25 cellular contexts compared by ENCODE assay signal in the genomic region with DNA sequence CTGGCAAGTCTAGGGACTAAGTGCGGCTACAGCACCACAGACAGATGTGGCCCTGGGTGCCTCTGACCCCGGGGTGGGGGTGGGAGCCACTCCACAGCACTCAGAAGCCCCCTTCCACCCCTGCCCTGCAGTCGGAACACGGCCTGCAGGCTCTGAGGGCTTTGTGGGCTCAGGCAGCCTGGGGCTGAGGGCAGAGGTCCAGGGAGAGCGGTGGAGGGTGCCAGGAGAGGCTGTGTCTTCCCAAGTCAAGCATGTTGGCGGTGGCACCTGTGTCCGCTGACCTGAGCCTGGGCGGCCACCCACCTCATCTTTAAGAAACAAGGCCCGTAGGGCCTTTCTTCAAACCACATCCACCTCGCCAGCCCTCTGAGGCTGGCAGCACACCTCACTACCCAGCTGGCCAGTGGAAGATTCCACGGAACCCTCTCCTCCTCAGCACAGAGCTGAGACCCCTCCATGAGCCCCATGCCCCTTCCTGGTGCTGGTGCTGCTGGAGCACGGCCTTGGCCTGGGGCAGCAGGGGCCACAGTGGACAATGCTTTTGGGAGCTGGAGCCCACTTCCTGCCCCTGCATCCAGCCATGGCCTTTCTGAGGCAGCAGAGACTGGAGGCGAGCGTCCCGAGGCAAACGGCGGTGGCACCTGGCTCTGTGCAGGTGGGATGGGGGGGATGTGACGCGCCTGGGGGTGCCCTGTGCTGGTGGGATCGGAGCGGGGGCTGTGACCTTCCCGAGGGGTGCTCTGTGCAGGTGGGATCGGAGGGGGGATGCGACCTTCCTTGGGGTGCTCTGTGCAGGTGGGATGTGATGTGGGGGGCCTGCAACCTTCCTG.
DNase-seq lines count a peak whose midpoint lies in the region; ATAC-seq and TF ChIP-seq lines count a peak whose summit lies in the region.
"Had no signal": no experiment of that assay in that cellular context is flagged by ENCODE, and none has a peak within 500 bp of the region (broad histone marks: within the 10 kb centered on the region; RNA-seq: fewer than 3 reads in every experiment).

No MANE protein-coding gene starts in this region.

- H3K27me3 ChIP-seq in CD4-positive, alpha-beta memory T cell (ENCODE audit: insufficient read depth, low read length) = no peaks in the 10 kb centered on the region
- H3K27me3 ChIP-seq in neutrophil = no peaks in the 10 kb centered on the region
- H3K27me3 ChIP-seq: brain microvascular endothelial cell, SJSA1, tibial artery had no signal

- peaks cover 29% of the 10 kb centered on the region for H3K4me1 ChIP-seq in CD4-positive, alpha-beta memory T cell (ENCODE audit: insufficient read depth, low read length)
- peaks cover 50 to 56% of the 10 kb centered on the region in 2 experiments for H3K4me1 ChIP-seq in neutrophil (ENCODE audit: control insufficient read depth in 1 of 2, insufficient read depth in 1 of 2, low read depth in 1 of 2, low read length in 1 of 2)
- H3K4me1 ChIP-seq: HAP-1, SJSA1 had no signal

- no peaks in the 10 kb centered on the region for H3K27me3 Mint-ChIP-seq in activated T-cell treated with anti-CD3 and anti-CD28 coated beads, Interleukin-2, amount 50 U/mL, for 24 hours
- no peaks in the 10 kb centered on the region for H3K27me3 Mint-ChIP-seq in CD4-positive, alpha-beta memory T cell
- no peaks in the 10 kb centered on the region for H3K27me3 Mint-ChIP-seq in central memory CD8-positive, alpha-beta T cell
- H3K27me3 Mint-ChIP-seq in Calu3 (ENCODE audit: unreplicated experiment) = no peaks in the 10 kb centered on the region
- no peaks in the 10 kb centered on the region for H3K27me3 Mint-ChIP-seq in activated CD8-positive, alpha-beta memory T cell treated with anti-CD3 and anti-CD28 coated beads, Interleukin-2, amount 10 ng/mL, durations not matched to agents 7 days and 5 days
- H3K27me3 Mint-ChIP-seq: T-cell had no signal

- POLR2A ChIA-PET in CD4-positive, alpha-beta memory T cell (lab: Charles Lee; ENCODE audit: partially characterized antibody) = interaction anchor here (1.1 kb wide), 1 partner anchor 30 kb away, joined by 3 read pairs; no protein-coding TSS in a partner anchor

- no peaks in the 10 kb centered on the region for H3K9me3 ChIP-seq in CD4-positive, alpha-beta memory T cell (ENCODE audit: control insufficient read depth in 1 of 2, low read length in 2 of 2)
- no peaks in the 10 kb centered on the region for H3K9me3 ChIP-seq in neutrophil
- H3K9me3 ChIP-seq: A549, HAP-1, SJSA1, tibial artery had no signal

- H3K27ac Mint-ChIP-seq in activated T-cell treated with anti-CD3 and anti-CD28 coated beads, Interleukin-2, amount 50 U/mL, for 24 hours = peak overlapping the region; percentile 76
- H3K27ac Mint-ChIP-seq in CD4-positive, alpha-beta memory T cell = peak overlapping the region in 4 of 7 donors; percentile 46 to 81 (median 60)
- H3K27ac Mint-ChIP-seq in central memory CD8-positive, alpha-beta T cell (ENCODE audit: low read depth) = peak overlapping the region; percentile 82
- no peak overlapping the region for H3K27ac Mint-ChIP-seq in Calu3 (ENCODE audit: unreplicated experiment)
- no peak overlapping the region for H3K27ac Mint-ChIP-seq in activated CD8-positive, alpha-beta memory T cell treated with anti-CD3 and anti-CD28 coated beads, Interleukin-2, amount 10 ng/mL, durations not matched to agents 7 days and 5 days

- H3K27ac ChIP-seq in CD4-positive, alpha-beta memory T cell (ENCODE audit: low read depth, low read length) = no peak overlapping the region
- H3K27ac ChIP-seq in neutrophil = peak overlapping the region; percentile 8
- H3K27ac ChIP-seq: brain microvascular endothelial cell, KMS-11, SJSA1, tibial artery had no signal

- DNase-seq in activated T-cell treated with anti-CD3 and anti-CD28 coated beads, Interleukin-2, amount 50 U/mL, for 24 hours = no peak
- no peak for DNase-seq in activated T-cell treated with anti-CD3 and anti-CD28 coated beads, Interleukin-2, amount 50 U/mL, for 1 hour
- DNase-seq in CD4-positive, alpha-beta memory T cell = peak in 1 of 5 donors; percentile 40
- no peak for DNase-seq in central memory CD8-positive, alpha-beta T cell (ENCODE audit: low spot score in 2 of 2)
- DNase-seq in Calu3 = no peak
- no peak for DNase-seq in activated CD8-positive, alpha-beta memory T cell treated with anti-CD3 and anti-CD28 coated beads, Interleukin-2, amount 10 ng/mL, durations not matched to agents 7 days and 5 days
- no peak for DNase-seq in iPS-NIHi11 (ENCODE audit: low spot score)
- DNase-seq: activated CD4-positive, alpha-beta T cell treated with anti-CD3 and anti-CD28 coated beads for 1 hour; activated naive CD4-positive, alpha-beta T cell; activated T-cell treated with anti-CD3 and anti-CD28 coated beads, Interleukin-2, amount 50 U/mL, for 72 hours; AML-193; amniotic stem cell; brain microvascular endothelial cell; glutamatergic neuron; NCI-H1417; NCI-H2029 treated with DMSO at 0.1 percent for 48 hours; NCI-H226; NCI-H748 treated with DMSO at 0.1 percent for 48 hours; T-cell; tibial artery had no signal

- no peak for ATAC-seq in central memory CD8-positive, alpha-beta T cell (replicated peaks; ENCODE audit: extremely low read depth, poor library complexity, severe bottlenecking)
- no peak for ATAC-seq in activated CD8-positive, alpha-beta memory T cell treated with anti-CD3 and anti-CD28 coated beads, Interleukin-2, amount 10 ng/mL, durations not matched to agents 7 days and 5 days
- ATAC-seq: A549; activated T-cell treated with anti-CD3 and anti-CD28 coated beads, Interleukin-2, amount 50 U/mL, for 72 hours had no signal

- TF ChIP-seq CTCF in neutrophil (IDR thresholded peaks at IDR 0.05) (no peak), Calu3 (IDR thresholded peaks at IDR 0.05; ENCODE audit: unreplicated experiment) (no peak)

- intact Hi-C loops in CD4-positive, alpha-beta memory T cell (cut with micrococcal nuclease) = no loop called here
- intact Hi-C loops in Calu3 (cut with micrococcal nuclease; ENCODE audit: unreplicated experiment) = no loop called here

- H3K4me1 Mint-ChIP-seq in activated T-cell treated with anti-CD3 and anti-CD28 coated beads, Interleukin-2, amount 50 U/mL, for 24 hours (ENCODE audit: low read depth) = peaks cover 48% of the 10 kb centered on the region
- peaks cover 25 to 51% (median 33%) of the 10 kb centered on the region in 4 donors for H3K4me1 Mint-ChIP-seq in CD4-positive, alpha-beta memory T cell
- peaks cover 40% of the 10 kb centered on the region for H3K4me1 Mint-ChIP-seq in central memory CD8-positive, alpha-beta T cell
- H3K4me1 Mint-ChIP-seq in Calu3 (ENCODE audit: low read depth, unreplicated experiment) = peaks cover 20% of the 10 kb centered on the region
- peaks cover 36% of the 10 kb centered on the region for H3K4me1 Mint-ChIP-seq in activated CD8-positive, alpha-beta memory T cell treated with anti-CD3 and anti-CD28 coated beads, Interleukin-2, amount 10 ng/mL, durations not matched to agents 7 days and 5 days

- no peaks in the 10 kb centered on the region for H3K9me3 Mint-ChIP-seq in activated T-cell treated with anti-CD3 and anti-CD28 coated beads, Interleukin-2, amount 50 U/mL, for 24 hours
- no peaks in the 10 kb centered on the region for H3K9me3 Mint-ChIP-seq in CD4-positive, alpha-beta memory T cell
- no peaks in the 10 kb centered on the region for H3K9me3 Mint-ChIP-seq in central memory CD8-positive, alpha-beta T cell
- no peaks in the 10 kb centered on the region for H3K9me3 Mint-ChIP-seq in Calu3 (ENCODE audit: low read depth, unreplicated experiment)
- no peaks in the 10 kb centered on the region for H3K9me3 Mint-ChIP-seq in activated CD8-positive, alpha-beta memory T cell treated with anti-CD3 and anti-CD28 coated beads, Interleukin-2, amount 10 ng/mL, durations not matched to agents 7 days and 5 days (ENCODE audit: low read depth)
- H3K9me3 Mint-ChIP-seq: activated T-cell treated with anti-CD3 and anti-CD28 coated beads, Interleukin-2, amount 50 U/mL, for 72 hours; T-cell had no signal

- H3K4me3 Mint-ChIP-seq in activated T-cell treated with anti-CD3 and anti-CD28 coated beads, Interleukin-2, amount 50 U/mL, for 24 hours = no peak overlapping the region
- no peak overlapping the region for H3K4me3 Mint-ChIP-seq in CD4-positive, alpha-beta memory T cell
- no peak overlapping the region for H3K4me3 Mint-ChIP-seq in central memory CD8-positive, alpha-beta T cell
- no peak overlapping the region for H3K4me3 Mint-ChIP-seq in Calu3 (ENCODE audit: low read depth, unreplicated experiment)
- no peak overlapping the region for H3K4me3 Mint-ChIP-seq in activated CD8-positive, alpha-beta memory T cell treated with anti-CD3 and anti-CD28 coated beads, Interleukin-2, amount 10 ng/mL, durations not matched to agents 7 days and 5 days
- H3K4me3 Mint-ChIP-seq: activated T-cell treated with anti-CD3 and anti-CD28 coated beads, Interleukin-2, amount 50 U/mL, for 72 hours had no signal

- BruUV-seq in Calu3 (replicated peaks; lab: Mats Ljungman, UMichigan) = no TSS peak

- no peak overlapping the region for H3K4me3 ChIP-seq in CD4-positive, alpha-beta memory T cell (ENCODE audit: low read length in 2 of 2)
- H3K4me3 ChIP-seq in neutrophil (ENCODE audit: low read depth in 1 of 2, low read length in 1 of 2) = no peak overlapping the region
- H3K4me3 ChIP-seq: A549, HAP-1, SJSA1, tibial artery had no signal

- peaks cover 17% of the 10 kb centered on the region for H3K36me3 ChIP-seq in CD4-positive, alpha-beta memory T cell (ENCODE audit: insufficient read depth, low read length)
- H3K36me3 ChIP-seq in neutrophil = peaks cover 35% of the 10 kb centered on the region

- CTCF ChIA-PET in CD4-positive, alpha-beta memory T cell (lab: Charles Lee; ENCODE audit: partially characterized antibody) = interaction anchor here (0.7 to 1.5 kb wide), 2 partner anchors 23 to 108 kb away, joined by 3 to 5 read pairs; no protein-coding TSS in a partner anchor
- CTCF ChIA-PET in Calu3 (lab: Charles Lee) = interaction anchor here (0.7 kb wide), 1 partner anchor 515 kb away, joined by 3 read pairs; no protein-coding TSS in a partner anchor
- CTCF ChIA-PET in activated CD8-positive, alpha-beta memory T cell treated with anti-CD3 and anti-CD28 coated beads, Interleukin-2, amount 10 ng/mL, durations not matched to agents 7 days and 5 days (lab: Charles Lee) = interaction anchor here (1.8 kb wide), 1 partner anchor 13 kb away, joined by 6 read pairs; no protein-coding TSS in a partner anchor

- peaks cover 56% of the 10 kb centered on the region for H3K36me3 Mint-ChIP-seq in activated T-cell treated with anti-CD3 and anti-CD28 coated beads, Interleukin-2, amount 50 U/mL, for 24 hours (ENCODE audit: low read depth)
- H3K36me3 Mint-ChIP-seq in CD4-positive, alpha-beta memory T cell = peaks cover 0 to 24% of the 10 kb centered on the region in 2 donors
- peaks cover 22% of the 10 kb centered on the region for H3K36me3 Mint-ChIP-seq in central memory CD8-positive, alpha-beta T cell (ENCODE audit: insufficient read depth)
- H3K36me3 Mint-ChIP-seq in Calu3 (ENCODE audit: insufficient read depth, unreplicated experiment) = peaks cover 78% of the 10 kb centered on the region
- H3K36me3 Mint-ChIP-seq in activated CD8-positive, alpha-beta memory T cell treated with anti-CD3 and anti-CD28 coated beads, Interleukin-2, amount 10 ng/mL, durations not matched to agents 7 days and 5 days = peaks cover 17% of the 10 kb centered on the region

Comparison
In these comparisons a context has a peak if more than half of its experiments do, and no peak if none do; other contexts are left out.
1. H3K27ac Mint-ChIP-seq: peak in activated T-cell treated with anti-CD3 and anti-CD28 coated beads, Interleukin-2, amount 50 U/mL, for 24 hours (single experiment), CD4-positive, alpha-beta memory T cell (4 of 7) and central memory CD8-positive, alpha-beta T cell (single experiment); none in Calu3 (single experiment) and activated CD8-positive, alpha-beta memory T cell treated with anti-CD3 and anti-CD28 coated beads, Interleukin-2, amount 10 ng/mL, durations not matched to agents 7 days and 5 days (single experiment).